In the genomic region with DNA sequence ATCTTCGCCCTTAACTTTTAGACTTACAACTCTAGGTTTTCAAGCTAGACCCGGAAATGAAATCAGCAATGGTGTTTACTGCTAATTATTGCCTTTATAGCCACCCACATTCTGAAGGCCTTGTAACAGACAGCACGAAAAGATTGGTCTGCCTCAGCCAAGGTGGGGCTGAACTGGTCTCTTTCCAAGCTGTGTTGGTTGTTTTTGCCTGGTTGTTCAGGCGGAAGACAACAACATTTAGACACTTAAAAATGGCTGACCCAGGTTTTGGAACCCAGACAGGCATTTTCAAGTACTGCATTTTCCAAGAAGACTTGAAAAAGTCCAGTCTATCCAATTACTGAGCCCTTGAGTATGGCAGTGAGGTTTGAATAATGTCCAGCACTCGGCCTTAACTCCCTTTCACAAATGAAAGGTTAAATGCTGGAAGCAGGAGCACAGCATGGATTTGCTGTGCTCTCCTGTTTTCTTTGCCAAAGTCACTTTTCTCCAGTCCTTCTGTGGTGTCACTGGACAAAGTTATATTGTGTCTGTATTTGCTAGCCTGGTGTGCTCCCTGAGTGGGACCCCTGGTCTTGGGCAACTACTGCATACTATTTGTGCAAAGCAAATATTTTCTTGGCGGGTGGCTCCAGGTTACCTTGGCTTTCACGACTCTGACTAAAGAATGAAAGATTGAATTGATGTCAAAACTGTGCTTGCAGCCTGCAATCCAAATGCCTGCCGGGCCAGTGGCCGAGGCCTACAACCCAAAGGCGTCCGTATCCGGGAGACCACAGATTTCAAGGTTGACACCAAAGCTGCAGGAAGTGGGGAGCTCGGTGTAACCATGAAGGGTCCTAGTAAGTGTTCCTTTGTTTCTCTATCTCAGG, we compare ENCODE assay signal across 13 cellular contexts.
DNase-seq lines count a peak whose midpoint lies in the region; ATAC-seq and TF ChIP-seq lines count a peak whose summit lies in the region.
"Had no signal": no experiment of that assay in that cellular context is flagged by ENCODE, and none has a peak within 500 bp of the region (broad histone marks: within the 10 kb centered on the region; RNA-seq: fewer than 3 reads in every experiment).

No MANE protein-coding gene starts in this region.

- no peak overlapping the region for H2AFZ ChIP-seq in osteoblast (ENCODE audit: low read length)

- H3K36me3 Mint-ChIP-seq in activated naive CD8-positive, alpha-beta T cell treated with anti-CD3 and anti-CD28 coated beads for 36 hours: peaks cover 22% of the 10 kb centered on the region
- H3K36me3 Mint-ChIP-seq in nephron progenitor cell (ENCODE audit: low read depth) (peaks cover 94% of the 10 kb centered on the region), type B pancreatic cell (peaks cover 42% of the 10 kb centered on the region)

- no peak overlapping the region for H3K27ac ChIP-seq in osteoblast (ENCODE audit: low read depth, low read length)

- H3K27me3 Mint-ChIP-seq in activated naive CD8-positive, alpha-beta T cell treated with anti-CD3 and anti-CD28 coated beads for 36 hours: no peaks in the 10 kb centered on the region
- H3K27me3 Mint-ChIP-seq in nephron progenitor cell (ENCODE audit: low read depth, poor library complexity) (no peaks in the 10 kb centered on the region), type B pancreatic cell (no peaks in the 10 kb centered on the region)
- H3K27me3 Mint-ChIP-seq: stimulated activated memory B cell treated with anti-CD40 and anti-IgM and Interleukin-4, amounts not matched to agents 10 μg/mL and 1 μg/mL and 100 μg/mL, for 72 hours had no signal

- H3K4me1 Mint-ChIP-seq in activated naive CD8-positive, alpha-beta T cell treated with anti-CD3 and anti-CD28 coated beads for 36 hours: peaks cover 50% of the 10 kb centered on the region
- H3K4me1 Mint-ChIP-seq in nephron progenitor cell: peaks cover 28% of the 10 kb centered on the region
- peaks cover 9% of the 10 kb centered on the region for H3K4me1 Mint-ChIP-seq in type B pancreatic cell (ENCODE audit: unreplicated experiment)
- H3K4me1 Mint-ChIP-seq: stimulated activated memory B cell treated with anti-CD40 and anti-IgM and Interleukin-4, amounts not matched to agents 10 μg/mL and 1 μg/mL and 100 μg/mL, for 72 hours had no signal

- H3K36me3 ChIP-seq in osteoblast (ENCODE audit: insufficient read depth, low read length): peaks cover 93% of the 10 kb centered on the region

- H3K27ac Mint-ChIP-seq in activated naive CD8-positive, alpha-beta T cell treated with anti-CD3 and anti-CD28 coated beads for 36 hours: no peak overlapping the region
- H3K27ac Mint-ChIP-seq in nephron progenitor cell (peak overlapping the region; percentile 80), type B pancreatic cell (peak overlapping the region; percentile 73)
- H3K27ac Mint-ChIP-seq: activated T-cell treated with anti-CD3 and anti-CD28 coated beads, Interleukin-2, amount 50 U/mL, for 72 hours; stimulated activated memory B cell treated with anti-CD40 and anti-IgM and Interleukin-4, amounts not matched to agents 10 μg/mL and 1 μg/mL and 100 μg/mL, for 72 hours had no signal

- H3K4me3 ChIP-seq in osteoblast (ENCODE audit: insufficient read depth, low read length): no peak overlapping the region

- peaks cover 3% of the 10 kb centered on the region for H3K9me3 Mint-ChIP-seq in activated naive CD8-positive, alpha-beta T cell treated with anti-CD3 and anti-CD28 coated beads for 36 hours
- no peaks in the 10 kb centered on the region for H3K9me3 Mint-ChIP-seq in nephron progenitor cell
- H3K9me3 Mint-ChIP-seq in type B pancreatic cell: no peaks in the 10 kb centered on the region
- H3K9me3 Mint-ChIP-seq: activated T-cell treated with anti-CD3 and anti-CD28 coated beads, Interleukin-2, amount 50 U/mL, for 72 hours; stimulated activated memory B cell treated with anti-CD40 and anti-IgM and Interleukin-4, amounts not matched to agents 10 μg/mL and 1 μg/mL and 100 μg/mL, for 72 hours had no signal

- peak; percentile 12 for DNase-seq in activated naive CD8-positive, alpha-beta T cell treated with anti-CD3 and anti-CD28 coated beads for 36 hours
- DNase-seq in globus pallidus (ENCODE audit: low spot score): peak; percentile 63
- no peak for DNase-seq in nephron progenitor cell
- DNase-seq in type B pancreatic cell (ENCODE audit: extremely low spot score, unreplicated experiment): no peak
- no peak for DNase-seq in osteoblast (ENCODE audit: insufficient read length, low spot score, missing footprints)
- DNase-seq: activated T-cell treated with anti-CD3 and anti-CD28 coated beads, Interleukin-2, amount 50 U/mL, for 72 hours; GDM1; NCI-H524; stimulated activated CD4-positive, alpha-beta T cell treated with anti-CD3 and anti-CD28 coated beads, Interleukin-4, amount 100 ng/mL, for 1 hour had no signal

- no peak for TF ChIP-seq CTCF in nephron progenitor cell (IDR thresholded peaks at IDR 0.05)
- TF ChIP-seq CTCF in type B pancreatic cell (conservative IDR thresholded peaks at IDR 0.05): no peak
- no peak for TF ChIP-seq CTCF in osteoblast (IDR thresholded peaks at IDR 0.05; ENCODE audit: extremely low read depth, low read depth, low read length)

- no peak overlapping the region for H3K4me2 ChIP-seq in osteoblast (ENCODE audit: insufficient read depth, low read length)

- no peak overlapping the region for H3K4me3 Mint-ChIP-seq in activated naive CD8-positive, alpha-beta T cell treated with anti-CD3 and anti-CD28 coated beads for 36 hours
- H3K4me3 Mint-ChIP-seq in nephron progenitor cell (no peak overlapping the region), type B pancreatic cell (peak overlapping the region; percentile 67)
- H3K4me3 Mint-ChIP-seq: activated T-cell treated with anti-CD3 and anti-CD28 coated beads, Interleukin-2, amount 50 U/mL, for 72 hours; stimulated activated memory B cell treated with anti-CD40 and anti-IgM and Interleukin-4, amounts not matched to agents 10 μg/mL and 1 μg/mL and 100 μg/mL, for 72 hours had no signal

- no peaks in the 10 kb centered on the region for H3K4me1 ChIP-seq in osteoblast (ENCODE audit: insufficient read depth, low read length)

- no peaks in the 10 kb centered on the region for H3K9me3 ChIP-seq in osteoblast (ENCODE audit: low read depth, low read length)

- H3K27me3 ChIP-seq in osteoblast (ENCODE audit: insufficient read depth, low read length): no peaks in the 10 kb centered on the region

- ATAC-seq in SK-N-SH treated with all-trans-retinoic acid at 6 μM for 48 hours: no peak
- ATAC-seq in GM21717 (IDR thresholded peaks at IDR 0.05; ENCODE audit: unreplicated experiment): no peak
- ATAC-seq: activated T-cell treated with anti-CD3 and anti-CD28 coated beads, Interleukin-2, amount 50 U/mL, for 72 hours; Panc1; stimulated activated memory B cell treated with anti-CD40 and anti-IgM and Interleukin-4, amounts not matched to agents 10 μg/mL and 1 μg/mL and 100 μg/mL, for 72 hours had no signal

- peaks cover 4% of the 10 kb centered on the region for H4K20me1 ChIP-seq in osteoblast (ENCODE audit: insufficient read depth, low read length)

- H3K79me2 ChIP-seq in osteoblast (ENCODE audit: insufficient read depth, low read length): peaks cover 2% of the 10 kb centered on the region

TF ChIP-seq in SK-N-SH treated with all-trans-retinoic acid at 6 μM for 48 hours, 23 proteins besides CTCF, POLR2A, EP300 and RAD21:
- no peak for TF ChIP-seq ZNF70 (CRISPR knock-in tag; IDR thresholded peaks at IDR 0.05)
- no peak for TF ChIP-seq ZC3H10 (CRISPR knock-in tag; IDR thresholded peaks at IDR 0.05)
TF ChIP-seq in SK-N-SH treated with all-trans-retinoic acid at 6 μM for 48 hours: peak in this region for 0.

Comparison
In these comparisons a context has a peak if more than half of its experiments do, and no peak if none do; other contexts are left out.
1. DNase-seq: peak in activated naive CD8-positive, alpha-beta T cell treated with anti-CD3 and anti-CD28 coated beads for 36 hours (single experiment) and globus pallidus (single experiment); none in nephron progenitor cell (single experiment), type B pancreatic cell (single experiment) and osteoblast (single experiment).